In the genomic region with DNA sequence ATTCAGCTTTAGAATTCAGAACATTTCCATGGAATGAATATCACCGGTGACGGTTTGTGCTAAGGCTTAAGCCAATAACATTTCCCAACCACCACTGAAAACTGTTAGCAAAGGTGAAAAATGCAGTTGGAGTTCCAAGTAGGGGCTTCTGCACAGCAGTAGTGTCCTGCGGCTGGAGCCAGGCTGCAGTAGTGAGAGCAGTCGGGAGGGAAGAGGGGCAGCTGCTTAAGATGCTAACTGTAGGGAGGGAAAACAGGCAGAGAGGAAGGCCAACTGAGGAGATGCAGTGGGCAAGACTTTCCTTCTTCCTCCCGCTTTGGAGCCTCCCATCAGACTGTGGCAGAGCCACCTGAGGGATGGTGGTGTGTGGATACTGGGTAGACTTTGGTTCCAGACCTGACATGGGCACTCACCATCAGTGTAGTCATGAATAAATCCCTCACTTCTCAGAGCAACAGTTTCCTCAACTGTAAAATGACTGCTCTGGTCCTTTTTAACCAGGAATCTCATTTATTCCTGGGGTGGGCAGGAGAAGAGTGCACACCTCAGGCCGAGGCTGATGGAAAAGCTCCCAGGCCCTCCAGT, we compare ENCODE assay signal across 1 cellular context.
A peak's percentile ranks its signal among the peaks of the same experiment; 100 is the strongest.
TF ChIP-seq lines count a peak whose summit lies in the region.

No MANE protein-coding gene starts in this region.

TF ChIP-seq in IMR-90, 13 proteins besides CTCF, POLR2A, EP300 and RAD21:
- TF ChIP-seq CHD1 (IDR thresholded peaks at IDR 0.05; ENCODE audit: low read depth, low read length): peak; percentile 68; the same call in 1 of the 2 replicates
- TF ChIP-seq, protein P1, sequence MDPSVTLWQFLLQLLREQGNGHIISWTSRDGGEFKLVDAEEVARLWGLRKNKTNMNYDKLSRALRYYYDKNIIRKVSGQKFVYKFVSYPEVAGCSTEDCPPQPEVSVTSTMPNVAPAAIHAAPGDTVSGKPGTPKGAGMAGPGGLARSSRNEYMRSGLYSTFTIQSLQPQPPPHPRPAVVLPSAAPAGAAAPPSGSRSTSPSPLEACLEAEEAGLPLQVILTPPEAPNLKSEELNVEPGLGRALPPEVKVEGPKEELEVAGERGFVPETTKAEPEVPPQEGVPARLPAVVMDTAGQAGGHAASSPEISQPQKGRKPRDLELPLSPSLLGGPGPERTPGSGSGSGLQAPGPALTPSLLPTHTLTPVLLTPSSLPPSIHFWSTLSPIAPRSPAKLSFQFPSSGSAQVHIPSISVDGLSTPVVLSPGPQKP (IDR thresholded peaks at IDR 0.05; ENCODE audit: borderline replicate concordance, low read depth, low read length): no peak
- no peak for TF ChIP-seq CEBPB (IDR thresholded peaks at IDR 0.05; ENCODE audit: low read depth, low read length)
- no peak for TF ChIP-seq MAZ (IDR thresholded peaks at IDR 0.05; ENCODE audit: borderline replicate concordance, low read depth, low read length)
- TF ChIP-seq SMC3 (IDR thresholded peaks at IDR 0.05; ENCODE audit: low read depth, low read length): peak; percentile 27; the same call in 1 of the 2 replicates
- TF ChIP-seq BHLHE40 (IDR thresholded peaks at IDR 0.05; ENCODE audit: low read depth, low read length): no peak
- TF ChIP-seq, protein P2, sequence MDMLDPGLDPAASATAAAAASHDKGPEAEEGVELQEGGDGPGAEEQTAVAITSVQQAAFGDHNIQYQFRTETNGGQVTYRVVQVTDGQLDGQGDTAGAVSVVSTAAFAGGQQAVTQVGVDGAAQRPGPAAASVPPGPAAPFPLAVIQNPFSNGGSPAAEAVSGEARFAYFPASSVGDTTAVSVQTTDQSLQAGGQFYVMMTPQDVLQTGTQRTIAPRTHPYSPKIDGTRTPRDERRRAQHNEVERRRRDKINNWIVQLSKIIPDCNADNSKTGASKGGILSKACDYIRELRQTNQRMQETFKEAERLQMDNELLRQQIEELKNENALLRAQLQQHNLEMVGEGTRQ (IDR thresholded peaks at IDR 0.05; ENCODE audit: low read depth, low read length): no peak
- no peak for TF ChIP-seq NFE2L2 (IDR thresholded peaks at IDR 0.05; ENCODE audit: low read depth, low read length)
- no peak for TF ChIP-seq FOS (IDR thresholded peaks at IDR 0.05; ENCODE audit: low read depth, low read length)
